In genomic region chrX:46929439-46930018, GRCh38 we compare ENCODE assay signal across 17 cellular contexts. TPM values are rescaled to one million over a fixed set of nuclear protein-coding genes. Genes with fewer than 3 reads are reported as not detected.
DNase-seq lines count a peak whose midpoint lies in the region; ATAC-seq and TF ChIP-seq lines count a peak whose summit lies in the region.
"Had no signal": no experiment of that assay in that cellular context is flagged by ENCODE, and none has a peak within 500 bp of the region (broad histone marks: within the 10 kb centered on the region; RNA-seq: fewer than 3 reads in every experiment).

No MANE protein-coding gene starts in this region.

- POLR2A ChIA-PET in CD8-positive, alpha-beta T cell (lab: Charles Lee) = no interaction called here

- no peaks in the 10 kb centered on the region for H3K36me3 ChIP-seq in adipocyte (ENCODE audit: control insufficient read depth, insufficient read depth, low read length, severe bottlenecking)
- H3K36me3 ChIP-seq in aorta (ENCODE audit: control insufficient read depth in 1 of 2, insufficient read depth in 2 of 2, low read length in 1 of 2) = no peaks in the 10 kb centered on the region
- no peaks in the 10 kb centered on the region for H3K36me3 ChIP-seq in CD8-positive, alpha-beta T cell (ENCODE audit: insufficient read depth, low read length)
- H3K36me3 ChIP-seq: uterus had no signal

- 55 to 69% methylated on average over 3 of the region's 3 CpGs for WGBS in aorta, 2 donors

- no peaks in the 10 kb centered on the region for H3K4me1 Mint-ChIP-seq in activated naive CD8-positive, alpha-beta T cell treated with anti-CD3 and anti-CD28 coated beads, Interleukin-2, amount 50 U/mL, for 24 hours
- H3K4me1 Mint-ChIP-seq in activated naive CD8-positive, alpha-beta T cell treated with anti-CD3 and anti-CD28 coated beads for 36 hours = no peaks in the 10 kb centered on the region
- H3K4me1 Mint-ChIP-seq in CD8-positive, alpha-beta T cell (ENCODE audit: low read depth) = no peaks in the 10 kb centered on the region
- H3K4me1 Mint-ChIP-seq: activated naive CD4-positive, alpha-beta T cell treated with anti-CD3 and anti-CD28 coated beads, Interleukin-2, amount 10 ng/mL, durations not matched to agents 7 days and 5 days had no signal

- H3K27me3 ChIP-seq in adipocyte (replicated peaks; ENCODE audit: control insufficient read depth, insufficient read depth, low read length) (peaks cover 4% of the 10 kb centered on the region), aorta (ENCODE audit: control insufficient read depth in 1 of 2, insufficient read depth in 2 of 2, low read length in 1 of 2) (no peaks in the 10 kb centered on the region)
- H3K27me3 ChIP-seq in CD8-positive, alpha-beta T cell (ENCODE audit: insufficient read depth, low read length) = no peaks in the 10 kb centered on the region
- H3K27me3 ChIP-seq: uterus had no signal

- H3K4me3 Mint-ChIP-seq in activated naive CD8-positive, alpha-beta T cell treated with anti-CD3 and anti-CD28 coated beads, Interleukin-2, amount 50 U/mL, for 24 hours = no peak overlapping the region
- H3K4me3 Mint-ChIP-seq in activated naive CD8-positive, alpha-beta T cell treated with anti-CD3 and anti-CD28 coated beads for 36 hours = no peak overlapping the region
- H3K4me3 Mint-ChIP-seq in CD8-positive, alpha-beta T cell = no peak overlapping the region
- H3K4me3 Mint-ChIP-seq: activated naive CD4-positive, alpha-beta T cell treated with anti-CD3 and anti-CD28 coated beads, Interleukin-2, amount 10 ng/mL, durations not matched to agents 7 days and 5 days; stimulated activated naive CD8-positive, alpha-beta T cell treated with anti-CD3 and anti-CD28 coated beads, Interleukin-15, Interleukin-2, amounts not matched to agents 100 ng/mL and 50 ng/mL, for 24 hours had no signal

- H3K36me3 Mint-ChIP-seq in activated naive CD8-positive, alpha-beta T cell treated with anti-CD3 and anti-CD28 coated beads, Interleukin-2, amount 50 U/mL, for 24 hours (ENCODE audit: low read depth) = no peaks in the 10 kb centered on the region
- H3K36me3 Mint-ChIP-seq in activated naive CD8-positive, alpha-beta T cell treated with anti-CD3 and anti-CD28 coated beads for 36 hours = no peaks in the 10 kb centered on the region
- H3K36me3 Mint-ChIP-seq in CD8-positive, alpha-beta T cell = no peaks in the 10 kb centered on the region
- H3K36me3 Mint-ChIP-seq: activated naive CD4-positive, alpha-beta T cell treated with anti-CD3 and anti-CD28 coated beads, Interleukin-2, amount 10 ng/mL, durations not matched to agents 7 days and 5 days had no signal

- CTCF ChIA-PET in CD8-positive, alpha-beta T cell (lab: Charles Lee) = no interaction called here

- ATAC-seq in activated naive CD8-positive, alpha-beta T cell treated with anti-CD3 and anti-CD28 coated beads, Interleukin-2, amount 50 U/mL, for 24 hours = peak; percentile 28
- ATAC-seq in aorta (ENCODE audit: low FRiP score) (peak; percentile 29), GM18502 (IDR thresholded peaks at IDR 0.05; ENCODE audit: poor library complexity, unreplicated experiment) (no peak)
- ATAC-seq in CD8-positive, alpha-beta T cell = no peak

- H3K9ac ChIP-seq in adipocyte (ENCODE audit: low read length) = no peak overlapping the region

- no peak overlapping the region for H3K4me3 ChIP-seq in adipocyte (ENCODE audit: low read length)
- H3K4me3 ChIP-seq in fibroblast of the aortic adventitia (ENCODE audit: low read depth, low read length) = no peak overlapping the region
- H3K4me3 ChIP-seq in aorta (ENCODE audit: low read length in 2 of 2) = no peak overlapping the region
- no peak overlapping the region for H3K4me3 ChIP-seq in CD8-positive, alpha-beta T cell (ENCODE audit: low read depth, low read length)
- H3K4me3 ChIP-seq: uterus had no signal

- H3K27ac Mint-ChIP-seq in activated naive CD8-positive, alpha-beta T cell treated with anti-CD3 and anti-CD28 coated beads, Interleukin-2, amount 50 U/mL, for 24 hours = no peak overlapping the region
- H3K27ac Mint-ChIP-seq in activated naive CD8-positive, alpha-beta T cell treated with anti-CD3 and anti-CD28 coated beads for 36 hours = no peak overlapping the region
- H3K27ac Mint-ChIP-seq in CD8-positive, alpha-beta T cell = no peak overlapping the region
- H3K27ac Mint-ChIP-seq: activated naive CD4-positive, alpha-beta T cell treated with anti-CD3 and anti-CD28 coated beads, Interleukin-2, amount 10 ng/mL, durations not matched to agents 7 days and 5 days; stimulated activated naive CD8-positive, alpha-beta T cell treated with anti-CD3 and anti-CD28 coated beads, Interleukin-15, Interleukin-2, amounts not matched to agents 100 ng/mL and 50 ng/mL, for 24 hours had no signal

- H3K9me3 Mint-ChIP-seq in activated naive CD8-positive, alpha-beta T cell treated with anti-CD3 and anti-CD28 coated beads, Interleukin-2, amount 50 U/mL, for 24 hours = no peaks in the 10 kb centered on the region
- H3K9me3 Mint-ChIP-seq in activated naive CD8-positive, alpha-beta T cell treated with anti-CD3 and anti-CD28 coated beads for 36 hours = no peaks in the 10 kb centered on the region
- H3K9me3 Mint-ChIP-seq in CD8-positive, alpha-beta T cell = no peaks in the 10 kb centered on the region
- H3K9me3 Mint-ChIP-seq: activated naive CD4-positive, alpha-beta T cell treated with anti-CD3 and anti-CD28 coated beads, Interleukin-2, amount 10 ng/mL, durations not matched to agents 7 days and 5 days; stimulated activated naive CD8-positive, alpha-beta T cell treated with anti-CD3 and anti-CD28 coated beads, Interleukin-15, Interleukin-2, amounts not matched to agents 100 ng/mL and 50 ng/mL, for 24 hours had no signal

- intact Hi-C loops in aorta (cut with DNase I) = no loop called here
- intact Hi-C loops in CD8-positive, alpha-beta T cell (cut with DNase I, micrococcal nuclease) = no loop called here

- H3K4me1 ChIP-seq in adipocyte (ENCODE audit: control insufficient read depth, insufficient read depth, low read length) (no peaks in the 10 kb centered on the region), aorta (ENCODE audit: control insufficient read depth in 1 of 2, insufficient read depth in 2 of 2, low read length in 2 of 2) (no peaks in the 10 kb centered on the region)
- no peaks in the 10 kb centered on the region for H3K4me1 ChIP-seq in CD8-positive, alpha-beta T cell (ENCODE audit: insufficient read depth, low read length)
- H3K4me1 ChIP-seq: uterus had no signal

- no peak for TF ChIP-seq CTCF in fibroblast of the aortic adventitia (IDR thresholded peaks at IDR 0.05; ENCODE audit: insufficient read depth, low read length)
- no peak for TF ChIP-seq CTCF in CD8-positive, alpha-beta T cell (IDR thresholded peaks at IDR 0.05)

- no peaks in the 10 kb centered on the region for H3K27me3 Mint-ChIP-seq in activated naive CD8-positive, alpha-beta T cell treated with anti-CD3 and anti-CD28 coated beads, Interleukin-2, amount 50 U/mL, for 24 hours
- no peaks in the 10 kb centered on the region for H3K27me3 Mint-ChIP-seq in activated naive CD8-positive, alpha-beta T cell treated with anti-CD3 and anti-CD28 coated beads for 36 hours
- no peaks in the 10 kb centered on the region for H3K27me3 Mint-ChIP-seq in CD8-positive, alpha-beta T cell (ENCODE audit: low read depth)
- H3K27me3 Mint-ChIP-seq: activated naive CD4-positive, alpha-beta T cell treated with anti-CD3 and anti-CD28 coated beads, Interleukin-2, amount 10 ng/mL, durations not matched to agents 7 days and 5 days; stimulated activated naive CD8-positive, alpha-beta T cell treated with anti-CD3 and anti-CD28 coated beads, Interleukin-15, Interleukin-2, amounts not matched to agents 100 ng/mL and 50 ng/mL, for 24 hours had no signal

- DNase-seq in activated naive CD8-positive, alpha-beta T cell treated with anti-CD3 and anti-CD28 coated beads, Interleukin-2, amount 50 U/mL, for 24 hours = no peak
- no peak for DNase-seq in activated naive CD8-positive, alpha-beta T cell treated with anti-CD3 and anti-CD28 coated beads for 36 hours
- peak; percentile 48 for DNase-seq in adipocyte (ENCODE audit: low read depth)
- DNase-seq in fibroblast of the aortic adventitia (ENCODE audit: low read depth) = peak; percentile 26
- DNase-seq in aorta = no peak
- DNase-seq in CD8-positive, alpha-beta T cell = no peak
- DNase-seq in superior temporal gyrus (ENCODE audit: extremely low spot score) = no peak
- DNase-seq: activated naive CD4-positive, alpha-beta T cell treated with anti-CD3 and anti-CD28 coated beads, Interleukin-2, amount 10 ng/mL, durations not matched to agents 7 days and 5 days; Calu3; cerebellar nuclear complex; H7; mesendoderm; NCI-H1417 treated with DMSO at 0.1 percent for 48 hours; OCI-M1; uterus had no signal

- H3K27ac ChIP-seq in aorta (ENCODE audit: low read depth in 1 of 2, low read length in 2 of 2) = no peak overlapping the region
- no peak overlapping the region for H3K27ac ChIP-seq in CD8-positive, alpha-beta T cell (ENCODE audit: low read depth, low read length)
- H3K27ac ChIP-seq: uterus had no signal

- H3K9me3 ChIP-seq in adipocyte (ENCODE audit: control insufficient read depth, low read length) = no peaks in the 10 kb centered on the region
- H3K9me3 ChIP-seq in aorta (ENCODE audit: control insufficient read depth, low read length) = no peaks in the 10 kb centered on the region
- H3K9me3 ChIP-seq in CD8-positive, alpha-beta T cell (ENCODE audit: low read length) = no peaks in the 10 kb centered on the region
- H3K9me3 ChIP-seq: uterus had no signal

RNA-seq across cellular contexts. Expression of gene JADE3, which starts 17.3 kb away (rescaled TPM):
- under 1 TPM; 0.54 to 0.85 TPM for total RNA-seq in activated naive CD8-positive, alpha-beta T cell treated with anti-CD3 and anti-CD28 coated beads for 36 hours
- total RNA-seq in fibroblast of the aortic adventitia (ENCODE audit: low replicate concordance) (3.9 and 5.9 TPM in 2 replicates), aorta (1 to 10 TPM; 5.8 to 6.1 TPM)
- polyA plus RNA-seq in aorta = 1 to 10 TPM; 2.3 to 2.4 TPM
- total RNA-seq in CD8-positive, alpha-beta T cell = not detected

Comparison
In these comparisons a context has a peak if more than half of its experiments do, and no peak if none do; other contexts are left out.
1. ATAC-seq: peak in activated naive CD8-positive, alpha-beta T cell treated with anti-CD3 and anti-CD28 coated beads, Interleukin-2, amount 50 U/mL, for 24 hours (single experiment) and aorta (single experiment); none in GM18502 (single experiment) and CD8-positive, alpha-beta T cell (single experiment).
2. DNase-seq: peak in adipocyte (single experiment) and fibroblast of the aortic adventitia (single experiment); none in activated naive CD8-positive, alpha-beta T cell treated with anti-CD3 and anti-CD28 coated beads, Interleukin-2, amount 50 U/mL, for 24 hours (single experiment), activated naive CD8-positive, alpha-beta T cell treated with anti-CD3 and anti-CD28 coated beads for 36 hours (single experiment), aorta (0 of 2), CD8-positive, alpha-beta T cell (0 of 7) and superior temporal gyrus (single experiment).